In the genomic region with DNA sequence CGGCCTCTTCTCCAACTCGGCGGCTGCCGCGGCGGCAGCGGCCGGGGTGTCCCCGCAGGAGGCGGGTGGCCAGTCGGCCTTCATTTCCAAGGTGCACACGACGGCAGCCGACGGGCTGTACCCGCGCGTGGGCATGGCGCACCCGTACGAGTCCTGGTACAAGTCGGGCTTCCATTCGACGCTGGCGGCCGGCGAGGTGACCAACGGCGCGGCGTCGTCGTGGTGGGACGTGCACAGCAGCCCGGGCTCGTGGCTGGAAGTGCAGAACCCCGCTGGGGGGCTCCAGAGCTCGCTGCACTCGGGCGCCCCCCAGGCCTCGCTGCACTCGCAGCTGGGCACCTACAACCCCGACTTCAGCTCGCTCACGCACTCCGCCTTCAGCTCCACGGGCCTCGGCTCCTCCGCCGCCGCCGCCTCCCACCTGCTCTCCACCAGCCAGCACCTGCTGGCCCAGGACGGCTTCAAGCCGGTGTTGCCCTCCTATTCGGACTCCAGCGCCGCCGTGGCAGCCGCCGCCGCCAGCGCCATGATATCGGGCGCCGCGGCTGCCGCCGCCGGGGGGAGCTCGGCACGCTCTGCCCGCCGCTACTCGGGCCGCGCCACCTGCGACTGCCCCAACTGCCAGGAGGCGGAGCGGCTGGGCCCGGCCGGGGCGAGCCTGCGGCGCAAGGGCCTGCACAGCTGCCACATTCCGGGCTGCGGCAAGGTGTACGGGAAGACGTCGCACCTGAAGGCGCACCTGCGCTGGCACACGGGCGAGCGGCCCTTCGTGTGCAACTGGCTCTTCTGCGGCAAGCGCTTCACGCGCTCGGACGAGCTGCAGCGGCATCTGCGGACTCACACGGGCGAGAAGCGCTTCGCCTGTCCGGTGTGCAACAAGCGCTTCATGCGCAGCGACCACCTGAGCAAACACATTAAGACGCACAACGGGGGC, we compare ENCODE assay signal across 1 cellular context.
TF ChIP-seq lines count a peak whose summit lies in the region.

No MANE protein-coding gene starts in this region.

TF ChIP-seq in K562, 482 proteins besides CTCF, POLR2A, EP300 and RAD21 (continued from another document and continues in another):
- 0 out of 2 replicates have a peak, but pooled peaks have one; percentile 20 for TF ChIP-seq TOE1 (IDR thresholded peaks at IDR 0.05; ENCODE audit: borderline replicate concordance)
- TF ChIP-seq TOE1 (CRISPR knock-in tag; IDR thresholded peaks at IDR 0.05; ENCODE audit: borderline replicate concordance, low read depth): 0 out of 2 replicates have a peak, but pooled peaks have one; percentile 9
- no peak for TF ChIP-seq ZNF445 (CRISPR knock-in tag; IDR thresholded peaks at IDR 0.05; ENCODE audit: low read depth)
- no peak for TF ChIP-seq ZFPM2 (CRISPR knock-in tag; IDR thresholded peaks at IDR 0.05)
- TF ChIP-seq, protein P1, sequence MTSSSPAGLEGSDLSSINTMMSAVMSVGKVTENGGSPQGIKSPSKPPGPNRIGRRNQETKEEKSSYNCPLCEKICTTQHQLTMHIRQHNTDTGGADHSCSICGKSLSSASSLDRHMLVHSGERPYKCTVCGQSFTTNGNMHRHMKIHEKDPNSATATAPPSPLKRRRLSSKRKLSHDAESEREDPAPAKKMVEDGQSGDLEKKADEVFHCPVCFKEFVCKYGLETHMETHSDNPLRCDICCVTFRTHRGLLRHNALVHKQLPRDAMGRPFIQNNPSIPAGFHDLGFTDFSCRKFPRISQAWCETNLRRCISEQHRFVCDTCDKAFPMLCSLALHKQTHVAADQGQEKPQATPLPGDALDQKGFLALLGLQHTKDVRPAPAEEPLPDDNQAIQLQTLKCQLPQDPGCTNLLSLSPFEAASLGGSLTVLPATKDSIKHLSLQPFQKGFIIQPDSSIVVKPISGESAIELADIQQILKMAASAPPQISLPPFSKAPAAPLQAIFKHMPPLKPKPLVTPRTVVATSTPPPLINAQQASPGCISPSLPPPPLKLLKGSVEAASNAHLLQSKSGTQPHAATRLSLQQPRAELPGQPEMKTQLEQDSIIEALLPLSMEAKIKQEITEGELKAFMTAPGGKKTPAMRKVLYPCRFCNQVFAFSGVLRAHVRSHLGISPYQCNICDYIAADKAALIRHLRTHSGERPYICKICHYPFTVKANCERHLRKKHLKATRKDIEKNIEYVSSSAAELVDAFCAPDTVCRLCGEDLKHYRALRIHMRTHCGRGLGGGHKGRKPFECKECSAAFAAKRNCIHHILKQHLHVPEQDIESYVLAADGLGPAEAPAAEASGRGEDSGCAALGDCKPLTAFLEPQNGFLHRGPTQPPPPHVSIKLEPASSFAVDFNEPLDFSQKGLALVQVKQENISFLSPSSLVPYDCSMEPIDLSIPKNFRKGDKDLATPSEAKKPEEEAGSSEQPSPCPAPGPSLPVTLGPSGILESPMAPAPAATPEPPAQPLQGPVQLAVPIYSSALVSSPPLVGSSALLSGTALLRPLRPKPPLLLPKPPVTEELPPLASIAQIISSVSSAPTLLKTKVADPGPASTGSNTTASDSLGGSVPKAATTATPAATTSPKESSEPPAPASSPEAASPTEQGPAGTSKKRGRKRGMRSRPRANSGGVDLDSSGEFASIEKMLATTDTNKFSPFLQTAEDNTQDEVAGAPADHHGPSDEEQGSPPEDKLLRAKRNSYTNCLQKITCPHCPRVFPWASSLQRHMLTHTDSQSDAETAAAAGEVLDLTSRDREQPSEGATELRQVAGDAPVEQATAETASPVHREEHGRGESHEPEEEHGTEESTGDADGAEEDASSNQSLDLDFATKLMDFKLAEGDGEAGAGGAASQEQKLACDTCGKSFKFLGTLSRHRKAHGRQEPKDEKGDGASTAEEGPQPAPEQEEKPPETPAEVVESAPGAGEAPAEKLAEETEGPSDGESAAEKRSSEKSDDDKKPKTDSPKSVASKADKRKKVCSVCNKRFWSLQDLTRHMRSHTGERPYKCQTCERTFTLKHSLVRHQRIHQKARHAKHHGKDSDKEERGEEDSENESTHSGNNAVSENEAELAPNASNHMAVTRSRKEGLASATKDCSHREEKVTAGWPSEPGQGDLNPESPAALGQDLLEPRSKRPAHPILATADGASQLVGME (CRISPR knock-in tag; IDR thresholded peaks at IDR 0.05): 0 out of 2 replicates have a peak, but pooled peaks have one; percentile 56
- TF ChIP-seq, protein P2, sequence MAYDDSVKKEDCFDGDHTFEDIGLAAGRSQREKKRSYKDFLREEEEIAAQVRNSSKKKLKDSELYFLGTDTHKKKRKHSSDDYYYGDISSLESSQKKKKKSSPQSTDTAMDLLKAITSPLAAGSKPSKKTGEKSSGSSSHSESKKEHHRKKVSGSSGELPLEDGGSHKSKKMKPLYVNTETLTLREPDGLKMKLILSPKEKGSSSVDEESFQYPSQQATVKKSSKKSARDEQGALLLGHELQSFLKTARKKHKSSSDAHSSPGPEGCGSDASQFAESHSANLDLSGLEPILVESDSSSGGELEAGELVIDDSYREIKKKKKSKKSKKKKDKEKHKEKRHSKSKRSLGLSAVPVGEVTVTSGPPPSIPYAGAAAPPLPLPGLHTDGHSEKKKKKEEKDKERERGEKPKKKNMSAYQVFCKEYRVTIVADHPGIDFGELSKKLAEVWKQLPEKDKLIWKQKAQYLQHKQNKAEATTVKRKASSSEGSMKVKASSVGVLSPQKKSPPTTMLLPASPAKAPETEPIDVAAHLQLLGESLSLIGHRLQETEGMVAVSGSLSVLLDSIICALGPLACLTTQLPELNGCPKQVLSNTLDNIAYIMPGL (CRISPR knock-in tag; IDR thresholded peaks at IDR 0.05): peak; percentile 89
- TF ChIP-seq, protein P3, sequence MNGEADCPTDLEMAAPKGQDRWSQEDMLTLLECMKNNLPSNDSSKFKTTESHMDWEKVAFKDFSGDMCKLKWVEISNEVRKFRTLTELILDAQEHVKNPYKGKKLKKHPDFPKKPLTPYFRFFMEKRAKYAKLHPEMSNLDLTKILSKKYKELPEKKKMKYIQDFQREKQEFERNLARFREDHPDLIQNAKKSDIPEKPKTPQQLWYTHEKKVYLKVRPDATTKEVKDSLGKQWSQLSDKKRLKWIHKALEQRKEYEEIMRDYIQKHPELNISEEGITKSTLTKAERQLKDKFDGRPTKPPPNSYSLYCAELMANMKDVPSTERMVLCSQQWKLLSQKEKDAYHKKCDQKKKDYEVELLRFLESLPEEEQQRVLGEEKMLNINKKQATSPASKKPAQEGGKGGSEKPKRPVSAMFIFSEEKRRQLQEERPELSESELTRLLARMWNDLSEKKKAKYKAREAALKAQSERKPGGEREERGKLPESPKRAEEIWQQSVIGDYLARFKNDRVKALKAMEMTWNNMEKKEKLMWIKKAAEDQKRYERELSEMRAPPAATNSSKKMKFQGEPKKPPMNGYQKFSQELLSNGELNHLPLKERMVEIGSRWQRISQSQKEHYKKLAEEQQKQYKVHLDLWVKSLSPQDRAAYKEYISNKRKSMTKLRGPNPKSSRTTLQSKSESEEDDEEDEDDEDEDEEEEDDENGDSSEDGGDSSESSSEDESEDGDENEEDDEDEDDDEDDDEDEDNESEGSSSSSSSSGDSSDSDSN (IDR thresholded peaks at IDR 0.05; ENCODE audit: borderline replicate concordance in 1 of 2, low read depth in 2 of 2, low read length in 2 of 2): peak in 1 of 2 experiments; percentile 64; a peak in 2 of 4 replicates
- no peak for TF ChIP-seq ZSCAN29 (IDR thresholded peaks at IDR 0.05)
- TF ChIP-seq PTRF (tag; IDR thresholded peaks at IDR 0.05): no peak
- no peak for TF ChIP-seq ZNF785 (CRISPR knock-in tag; IDR thresholded peaks at IDR 0.05)
- no peak for TF ChIP-seq CHCHD3 (CRISPR knock-in tag; IDR thresholded peaks at IDR 0.05)
- no peak for TF ChIP-seq ILF3 (IDR thresholded peaks at IDR 0.05; ENCODE audit: borderline replicate concordance)
- no peak for TF ChIP-seq FOXM1 (IDR thresholded peaks at IDR 0.05; ENCODE audit: low read depth)
- peak; percentile 83 for TF ChIP-seq FOXM1 (CRISPR knock-in tag; IDR thresholded peaks at IDR 0.05; ENCODE audit: low read depth)
- TF ChIP-seq, protein P4, sequence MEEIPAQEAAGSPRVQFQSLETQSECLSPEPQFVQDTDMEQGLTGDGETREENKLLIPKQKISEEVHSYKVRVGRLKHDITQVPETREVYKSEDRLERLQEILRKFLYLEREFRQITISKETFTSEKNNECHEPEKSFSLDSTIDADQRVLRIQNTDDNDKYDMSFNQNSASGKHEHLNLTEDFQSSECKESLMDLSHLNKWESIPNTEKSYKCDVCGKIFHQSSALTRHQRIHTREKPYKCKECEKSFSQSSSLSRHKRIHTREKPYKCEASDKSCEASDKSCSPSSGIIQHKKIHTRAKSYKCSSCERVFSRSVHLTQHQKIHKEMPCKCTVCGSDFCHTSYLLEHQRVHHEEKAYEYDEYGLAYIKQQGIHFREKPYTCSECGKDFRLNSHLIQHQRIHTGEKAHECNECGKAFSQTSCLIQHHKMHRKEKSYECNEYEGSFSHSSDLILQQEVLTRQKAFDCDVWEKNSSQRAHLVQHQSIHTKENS (CRISPR knock-in tag; IDR thresholded peaks at IDR 0.05): no peak
- TF ChIP-seq PHF20 (IDR thresholded peaks at IDR 0.05; ENCODE audit: partially characterized antibody): no peak
- TF ChIP-seq, protein P5, sequence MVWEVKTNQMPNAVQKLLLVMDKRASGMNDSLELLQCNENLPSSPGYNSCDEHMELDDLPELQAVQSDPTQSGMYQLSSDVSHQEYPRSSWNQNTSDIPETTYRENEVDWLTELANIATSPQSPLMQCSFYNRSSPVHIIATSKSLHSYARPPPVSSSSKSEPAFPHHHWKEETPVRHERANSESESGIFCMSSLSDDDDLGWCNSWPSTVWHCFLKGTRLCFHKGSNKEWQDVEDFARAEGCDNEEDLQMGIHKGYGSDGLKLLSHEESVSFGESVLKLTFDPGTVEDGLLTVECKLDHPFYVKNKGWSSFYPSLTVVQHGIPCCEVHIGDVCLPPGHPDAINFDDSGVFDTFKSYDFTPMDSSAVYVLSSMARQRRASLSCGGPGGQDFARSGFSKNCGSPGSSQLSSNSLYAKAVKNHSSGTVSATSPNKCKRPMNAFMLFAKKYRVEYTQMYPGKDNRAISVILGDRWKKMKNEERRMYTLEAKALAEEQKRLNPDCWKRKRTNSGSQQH (CRISPR knock-in tag; IDR thresholded peaks at IDR 0.05): no peak
- TF ChIP-seq, protein P6, sequence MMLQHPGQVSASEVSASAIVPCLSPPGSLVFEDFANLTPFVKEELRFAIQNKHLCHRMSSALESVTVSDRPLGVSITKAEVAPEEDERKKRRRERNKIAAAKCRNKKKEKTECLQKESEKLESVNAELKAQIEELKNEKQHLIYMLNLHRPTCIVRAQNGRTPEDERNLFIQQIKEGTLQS (IDR thresholded peaks at IDR 0.05): no peak
- TF ChIP-seq, protein P6 (CRISPR knock-in tag; conservative IDR thresholded peaks at IDR 0.05): no peak
- TF ChIP-seq, protein P7, sequence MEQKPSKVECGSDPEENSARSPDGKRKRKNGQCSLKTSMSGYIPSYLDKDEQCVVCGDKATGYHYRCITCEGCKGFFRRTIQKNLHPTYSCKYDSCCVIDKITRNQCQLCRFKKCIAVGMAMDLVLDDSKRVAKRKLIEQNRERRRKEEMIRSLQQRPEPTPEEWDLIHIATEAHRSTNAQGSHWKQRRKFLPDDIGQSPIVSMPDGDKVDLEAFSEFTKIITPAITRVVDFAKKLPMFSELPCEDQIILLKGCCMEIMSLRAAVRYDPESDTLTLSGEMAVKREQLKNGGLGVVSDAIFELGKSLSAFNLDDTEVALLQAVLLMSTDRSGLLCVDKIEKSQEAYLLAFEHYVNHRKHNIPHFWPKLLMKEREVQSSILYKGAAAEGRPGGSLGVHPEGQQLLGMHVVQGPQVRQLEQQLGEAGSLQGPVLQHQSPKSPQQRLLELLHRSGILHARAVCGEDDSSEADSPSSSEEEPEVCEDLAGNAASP (IDR thresholded peaks at IDR 0.05): no peak
- 0 out of 4 replicates have a peak, but pooled peaks of 1 of the 2 experiments have one; percentile 25 for TF ChIP-seq SRF (CRISPR knock-in tag; IDR thresholded peaks at IDR 0.05)
- no peak for TF ChIP-seq BRCA1 (IDR thresholded peaks at IDR 0.05)
- TF ChIP-seq BRCA1 (CRISPR knock-in tag; IDR thresholded peaks at IDR 0.05): no peak; the same call in 1 of the 2 replicates
- TF ChIP-seq, protein P8, sequence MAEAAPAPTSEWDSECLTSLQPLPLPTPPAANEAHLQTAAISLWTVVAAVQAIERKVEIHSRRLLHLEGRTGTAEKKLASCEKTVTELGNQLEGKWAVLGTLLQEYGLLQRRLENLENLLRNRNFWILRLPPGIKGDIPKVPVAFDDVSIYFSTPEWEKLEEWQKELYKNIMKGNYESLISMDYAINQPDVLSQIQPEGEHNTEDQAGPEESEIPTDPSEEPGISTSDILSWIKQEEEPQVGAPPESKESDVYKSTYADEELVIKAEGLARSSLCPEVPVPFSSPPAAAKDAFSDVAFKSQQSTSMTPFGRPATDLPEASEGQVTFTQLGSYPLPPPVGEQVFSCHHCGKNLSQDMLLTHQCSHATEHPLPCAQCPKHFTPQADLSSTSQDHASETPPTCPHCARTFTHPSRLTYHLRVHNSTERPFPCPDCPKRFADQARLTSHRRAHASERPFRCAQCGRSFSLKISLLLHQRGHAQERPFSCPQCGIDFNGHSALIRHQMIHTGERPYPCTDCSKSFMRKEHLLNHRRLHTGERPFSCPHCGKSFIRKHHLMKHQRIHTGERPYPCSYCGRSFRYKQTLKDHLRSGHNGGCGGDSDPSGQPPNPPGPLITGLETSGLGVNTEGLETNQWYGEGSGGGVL (CRISPR knock-in tag; IDR thresholded peaks at IDR 0.05): no peak
